9 cellular contexts compared by ENCODE assay signal in genomic region chr11:14894657-14895598, GRCh38.
DNase-seq lines count a peak whose midpoint lies in the region; ATAC-seq lines count a peak whose summit lies in the region.
"Had no signal": no experiment of that assay in that cellular context is flagged by ENCODE, and none has a peak within 500 bp of the region (broad histone marks: within the 10 kb centered on the region; RNA-seq: fewer than 3 reads in every experiment).

No MANE protein-coding gene starts in this region.

- H3K4me1 Mint-ChIP-seq in stimulated activated naive CD8-positive, alpha-beta T cell treated with anti-CD3 and anti-CD28 coated beads, Interleukin-15, amount 100 ng/mL, for 72 hours: peaks cover 53% of the 10 kb centered on the region

- peak overlapping the region; percentile 95 to 97 for H3K27ac Mint-ChIP-seq in stimulated activated naive CD8-positive, alpha-beta T cell treated with anti-CD3 and anti-CD28 coated beads, Interleukin-15, amount 100 ng/mL, for 72 hours

- peaks cover 7% of the 10 kb centered on the region for H3K27me3 Mint-ChIP-seq in stimulated activated naive CD8-positive, alpha-beta T cell treated with anti-CD3 and anti-CD28 coated beads, Interleukin-15, amount 100 ng/mL, for 72 hours

- DNase-seq in activated T-cell treated with anti-CD3 and anti-CD28 coated beads, Interleukin-2, amount 50 U/mL, for 48 hours: peak; percentile 24 to 32
- no peak for DNase-seq in activated T-cell treated with anti-CD3 and anti-CD28 coated beads, Interleukin-2, amount 50 U/mL, for 1 hour
- DNase-seq in SW480 (ENCODE audit: low spot score) (peak; percentile 31), globus pallidus (ENCODE audit: low spot score) (peak; percentile 34)
- peak; percentile 43 to 76 for DNase-seq in stimulated activated naive CD8-positive, alpha-beta T cell treated with anti-CD3 and anti-CD28 coated beads, Interleukin-15, amount 100 ng/mL, for 72 hours
- DNase-seq: foreskin melanocyte had no signal

- ATAC-seq in stimulated activated naive CD8-positive, alpha-beta T cell treated with anti-CD3 and anti-CD28 coated beads, Interleukin-15, amount 100 ng/mL, for 72 hours: no peak
- ATAC-seq in GM18909 (IDR thresholded peaks at IDR 0.05; ENCODE audit: poor library complexity, unreplicated experiment) (no peak), HG02973 (IDR thresholded peaks at IDR 0.05; ENCODE audit: unreplicated experiment) (no peak), HG02623 (IDR thresholded peaks at IDR 0.05; ENCODE audit: unreplicated experiment) (no peak)

- no peaks in the 10 kb centered on the region for H3K9me3 Mint-ChIP-seq in stimulated activated naive CD8-positive, alpha-beta T cell treated with anti-CD3 and anti-CD28 coated beads, Interleukin-15, amount 100 ng/mL, for 72 hours

- H3K4me3 Mint-ChIP-seq in stimulated activated naive CD8-positive, alpha-beta T cell treated with anti-CD3 and anti-CD28 coated beads, Interleukin-15, amount 100 ng/mL, for 72 hours: peak overlapping the region; percentile 36 to 56
